In genomic region chr22:44623771-44624510, GRCh38 we compare ENCODE assay signal across 10 cellular contexts.
DNase-seq lines count a peak whose midpoint lies in the region; ATAC-seq, FAIRE-seq and TF ChIP-seq lines count a peak whose summit lies in the region.
"Had no signal": no experiment of that assay in that cellular context is flagged by ENCODE, and none has a peak within 500 bp of the region (broad histone marks: within the 10 kb centered on the region; RNA-seq: fewer than 3 reads in every experiment).

No MANE protein-coding gene starts in this region.

- H3K9me3 Mint-ChIP-seq in CD14-positive monocyte (peaks cover 0 to 1% (median 0%) of the 10 kb centered on the region in 7 donors), immature natural killer cell (no peaks in the 10 kb centered on the region)

- no peak for FAIRE-seq in H54 (lab: Jason Lieb, UNC)
- FAIRE-seq: pancreas had no signal

- ATAC-seq in T-helper 17 cell (no peak), HG03439 (IDR thresholded peaks at IDR 0.05; ENCODE audit: unreplicated experiment) (no peak), GM21526 (IDR thresholded peaks at IDR 0.05; ENCODE audit: low FRiP score, unreplicated experiment) (no peak)

- H3K27ac Mint-ChIP-seq in CD14-positive monocyte = peak overlapping the region in 5 of 7 donors; percentile 43 to 79 (median 65)
- H3K27ac Mint-ChIP-seq in T-helper 17 cell = peak overlapping the region; percentile 88
- peak overlapping the region in 5 of 6 donors; percentile 77 to 97 (median 86) for H3K27ac Mint-ChIP-seq in immature natural killer cell

- H3K9me3 ChIP-seq in T-helper 17 cell (ENCODE audit: control insufficient read depth, low read length, poor library complexity, severe bottlenecking) = no peaks in the 10 kb centered on the region
- H3K9me3 ChIP-seq: pancreas had no signal

- TF ChIP-seq POLR2A in H54 (IDR thresholded peaks at IDR 0.05; ENCODE audit: low read depth, low read length) = no peak

- H3K27me3 Mint-ChIP-seq in CD14-positive monocyte (ENCODE audit: low read depth in 3 of 3) (peaks cover 8 to 16% (median 9%) of the 10 kb centered on the region in 3 donors), T-helper 17 cell (peaks cover 4% of the 10 kb centered on the region), immature natural killer cell (ENCODE audit: low read depth in 3 of 3) (peaks cover 2 to 9% (median 7%) of the 10 kb centered on the region in 3 donors)

- DNase-seq in CD14-positive monocyte (ENCODE audit: low spot score) (no peak), H54 (ENCODE audit: insufficient read length, low spot score) (peak; percentile 22), T-helper 17 cell (no peak), immature natural killer cell (peak in 1 of 3 donors; percentile 24), foreskin melanocyte (no peak), NCI-H1105 treated with DMSO at 0.1 percent for 48 hours (lab: John Stamatoyannopoulos, UW) (no peak)
- DNase-seq: NCI-H524 treated with DMSO at 0.1 percent for 48 hours had no signal

- TF ChIP-seq CTCF in CD14-positive monocyte (IDR thresholded peaks at IDR 0.05) = peak; percentile 50

- H3K36me3 Mint-ChIP-seq in CD14-positive monocyte = peaks cover 0 to 2% of the 10 kb centered on the region in 2 donors
- peaks cover 2% of the 10 kb centered on the region for H3K36me3 Mint-ChIP-seq in T-helper 17 cell (ENCODE audit: low read depth)
- no peaks in the 10 kb centered on the region for H3K36me3 Mint-ChIP-seq in immature natural killer cell

- peaks cover 4% of the 10 kb centered on the region for H3K4me1 Mint-ChIP-seq in CD14-positive monocyte
- peaks cover 8% of the 10 kb centered on the region for H3K4me1 Mint-ChIP-seq in T-helper 17 cell
- peaks cover 7 to 8% of the 10 kb centered on the region in 2 donors for H3K4me1 Mint-ChIP-seq in immature natural killer cell

- intact Hi-C loops in CD14-positive monocyte (cut with micrococcal nuclease) = loop anchor here (5.0 to 10.0 kb wide), 3 partner anchors 62 to 439 kb away; partner anchors contain the start of genes PARVG (in 2 of the 2) and RTL6 (in 1 of the 2)

- H3K4me3 Mint-ChIP-seq in CD14-positive monocyte (no peak overlapping the region), T-helper 17 cell (no peak overlapping the region), immature natural killer cell (no peak overlapping the region)
